Comparison of ENCODE assay signal across 8 cellular contexts in the genomic region with DNA sequence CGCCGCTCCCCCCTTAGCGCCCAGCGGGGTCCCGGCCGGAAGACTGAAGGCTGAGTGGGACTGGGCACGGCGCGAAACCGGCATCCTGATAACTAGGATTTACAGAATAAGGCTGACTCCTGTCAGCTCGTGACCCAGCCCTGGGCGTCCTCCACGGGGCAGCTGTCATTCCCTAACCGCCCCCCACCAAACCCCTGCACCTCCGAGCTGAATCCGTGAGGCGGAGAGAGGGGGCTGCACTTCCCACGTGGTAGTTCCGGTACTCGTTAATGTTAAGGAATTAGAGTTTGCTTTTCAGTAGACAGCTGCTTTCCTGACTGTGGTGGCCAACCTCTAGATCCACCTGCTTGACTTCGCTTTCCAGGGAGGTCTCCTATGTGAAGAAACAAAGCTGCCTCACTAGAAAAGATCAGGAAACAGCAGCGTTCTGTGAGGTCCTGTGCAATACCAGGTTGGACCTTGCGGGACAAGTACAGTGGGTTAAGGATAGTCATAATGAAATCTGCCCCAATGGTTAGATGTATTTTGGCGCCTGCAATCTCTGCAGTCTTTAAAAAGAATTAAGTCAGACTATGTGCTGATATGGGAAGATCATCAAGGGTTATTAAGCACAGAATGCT. TPM values are rescaled to one million over a fixed set of nuclear protein-coding genes. Genes with fewer than 3 reads are reported as not detected.
DNase-seq lines count a peak whose midpoint lies in the region; ATAC-seq and TF ChIP-seq lines count a peak whose summit lies in the region.

No MANE protein-coding gene starts in this region.

- no peak for DNase-seq in Right ventricle myocardium superior
- no peak for DNase-seq in left cardiac atrium
- DNase-seq in ascending aorta (ENCODE audit: low spot score in 2 of 2), result no peak
- DNase-seq in ecto neural progenitor cell (ENCODE audit: low spot score), result no peak
- no peak for DNase-seq in GM10266 (ENCODE audit: extremely low spot score)

- H3K4me3 ChIP-seq in KMS-11 (IDR thresholded peaks at IDR 0.05; ENCODE audit: insufficient read depth, low read depth, low read length) (no peak overlapping the region), ascending aorta (peak overlapping the region; percentile 56 to 87), iPS-20b (ENCODE audit: low read length) (peak overlapping the region; percentile 88), stomach smooth muscle (ENCODE audit: low read length in 2 of 2) (peak overlapping the region; percentile 95 to 96)

- intact Hi-C loops in Right ventricle myocardium superior (cut with DNase I), result no loop called here
- intact Hi-C loops in left cardiac atrium (cut with DNase I), result no loop called here
- intact Hi-C loops in ascending aorta (cut with DNase I), result no loop called here

- H3K4me1 ChIP-seq in KMS-11 (ENCODE audit: low read depth, poor library complexity, severe bottlenecking) (peaks cover 19% of the 10 kb centered on the region), ascending aorta (peaks cover 3 to 17% of the 10 kb centered on the region in 2 donors), iPS-20b (ENCODE audit: insufficient read depth, low read length) (peaks cover 8% of the 10 kb centered on the region; the same call in 1 of the 2 replicates), stomach smooth muscle (ENCODE audit: control insufficient read depth, insufficient read depth, low read length) (peaks cover 34% of the 10 kb centered on the region)

- no peaks in the 10 kb centered on the region for H4K20me1 ChIP-seq in KMS-11 (ENCODE audit: insufficient read depth)

- H3K4me2 ChIP-seq in KMS-11, result peak overlapping the region; percentile 93

- H3K27ac ChIP-seq in KMS-11 (peak overlapping the region; percentile 79), ascending aorta (peak overlapping the region; percentile 95 to 98), iPS-20b (ENCODE audit: low read length) (peak overlapping the region; percentile 67), stomach smooth muscle (ENCODE audit: low read length) (peak overlapping the region; percentile 97)

- no peaks in the 10 kb centered on the region for H3K9me3 ChIP-seq in ascending aorta
- no peaks in the 10 kb centered on the region for H3K9me3 ChIP-seq in iPS-20b (ENCODE audit: insufficient read depth, low read depth, low read length)
- H3K9me3 ChIP-seq in stomach smooth muscle (ENCODE audit: control insufficient read depth in 2 of 2, low read length in 2 of 2), result no peaks in the 10 kb centered on the region

- H3K36me3 ChIP-seq in KMS-11 (ENCODE audit: insufficient read depth) (no peaks in the 10 kb centered on the region), ascending aorta (peaks cover 9 to 11% of the 10 kb centered on the region in 2 donors), iPS-20b (ENCODE audit: insufficient read depth, low read depth, low read length) (peaks cover 5% of the 10 kb centered on the region), stomach smooth muscle (ENCODE audit: control insufficient read depth in 2 of 2, insufficient read depth in 2 of 2, low read length in 2 of 2) (peaks cover 3% of the 10 kb centered on the region in 2 donors)

- H3K9ac ChIP-seq in KMS-11 (peak overlapping the region; percentile 79), iPS-20b (ENCODE audit: low read depth, low read length) (peak overlapping the region; percentile 86; the same call in 1 of the 2 replicates), stomach smooth muscle (ENCODE audit: low read length in 2 of 2) (peak overlapping the region; percentile 91 to 99)

- H3K27me3 ChIP-seq in KMS-11 (ENCODE audit: insufficient read depth, low read depth) (no peaks in the 10 kb centered on the region), ascending aorta (no peaks in the 10 kb centered on the region), iPS-20b (ENCODE audit: insufficient read depth, low read length) (no peaks in the 10 kb centered on the region), stomach smooth muscle (ENCODE audit: control insufficient read depth in 1 of 2, insufficient read depth in 2 of 2, low read length in 2 of 2) (no peaks in the 10 kb centered on the region)

- peak overlapping the region; percentile 73 for H2AFZ ChIP-seq in KMS-11 (ENCODE audit: low read depth)

- ATAC-seq in Right ventricle myocardium superior (ENCODE audit: poor library complexity) (peak; percentile 63), left cardiac atrium (no peak)

- TF ChIP-seq CTCF in KMS-11 (conservative IDR thresholded peaks at IDR 0.05; ENCODE audit: low read depth, low read length) (no peak; the same call in none of the 2 replicates), ascending aorta (IDR thresholded peaks at IDR 0.05) (no peak), GM10266 (IDR thresholded peaks at IDR 0.05; ENCODE audit: control insufficient read depth, insufficient read depth, low read depth, missing control alignments) (no peak)

- peaks cover 7% of the 10 kb centered on the region; the same call in 1 of the 2 replicates for H3K79me2 ChIP-seq in KMS-11 (ENCODE audit: insufficient read depth, low read depth)

RNA-seq across cellular contexts. Expression of a gene that starts 1.0 kb away (rescaled TPM):
- total RNA-seq in Right ventricle myocardium superior (145 TPM), left cardiac atrium (100 to 1,000 TPM; 106 to 122 TPM), ascending aorta (50.7 TPM)

RNA-seq across cellular contexts. Expression of a gene that starts 12.0 kb away (rescaled TPM):
- 10.6 TPM for total RNA-seq in Right ventricle myocardium superior
- total RNA-seq in left cardiac atrium, result 10 to 100 TPM; 22.1 to 34.0 TPM
- total RNA-seq in ascending aorta, result 33.1 TPM

RNA-seq across cellular contexts. Expression of a gene that starts 22.2 kb away (rescaled TPM):
- total RNA-seq in Right ventricle myocardium superior (33.4 TPM), left cardiac atrium (10 to 100 TPM; 22.9 to 25.3 TPM), ascending aorta (132 TPM)

RNA-seq across cellular contexts. Expression of a gene that starts 40.6 kb away (rescaled TPM):
- 9.1 TPM for total RNA-seq in Right ventricle myocardium superior
- 1 to 10 TPM; 8.4 to 9.9 TPM for total RNA-seq in left cardiac atrium
- 43.3 TPM for total RNA-seq in ascending aorta

RNA-seq across cellular contexts. Expression of a gene that starts 48.5 kb away (rescaled TPM):
- 113 TPM for total RNA-seq in Right ventricle myocardium superior
- total RNA-seq in left cardiac atrium, result 10 to 100 TPM; 73.7 to 83.4 TPM
- total RNA-seq in ascending aorta, result 31.9 TPM
